Comparison of ENCODE assay signal across 11 cellular contexts in the genomic region with DNA sequence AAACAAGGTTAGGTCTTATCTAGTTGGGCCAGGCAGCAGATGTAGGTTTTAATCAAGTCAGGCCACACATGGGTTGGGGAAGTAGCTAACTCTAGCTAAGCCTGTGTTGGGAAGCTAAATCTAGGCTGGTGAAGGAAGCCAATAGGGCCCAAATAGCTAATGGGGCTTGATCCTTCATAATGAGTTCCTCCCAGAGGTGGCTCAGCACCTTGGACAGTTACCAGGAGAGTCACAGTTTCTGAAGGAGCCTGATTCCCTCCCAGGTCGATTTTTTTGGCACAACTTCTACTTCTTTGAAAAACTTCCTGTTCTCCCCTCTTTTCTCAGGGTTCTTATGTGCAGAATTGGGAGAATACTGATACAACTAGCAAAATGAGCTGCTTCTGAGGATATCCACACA.
DNase-seq lines count a peak whose midpoint lies in the region; ATAC-seq and TF ChIP-seq lines count a peak whose summit lies in the region.
"Had no signal": no experiment of that assay in that cellular context is flagged by ENCODE, and none has a peak within 500 bp of the region (broad histone marks: within the 10 kb centered on the region; RNA-seq: fewer than 3 reads in every experiment).

No MANE protein-coding gene starts in this region.

- no peaks in the 10 kb centered on the region for H3K4me1 Mint-ChIP-seq in CD4-positive, alpha-beta T cell (ENCODE audit: low read depth)

- CTCF ChIA-PET in CD4-positive, alpha-beta T cell (lab: Charles Lee), result no interaction called here

- H3K9me3 ChIP-seq in HAP-1 (no peaks in the 10 kb centered on the region), SJCRH30 (replicated peaks) (no peaks in the 10 kb centered on the region)
- no peaks in the 10 kb centered on the region for H3K9me3 ChIP-seq in CD4-positive, alpha-beta T cell (ENCODE audit: control insufficient read depth, low read length)
- H3K9me3 ChIP-seq: pancreas had no signal

- H3K4me1 ChIP-seq in HAP-1, result peaks cover 1% of the 10 kb centered on the region
- H3K4me1 ChIP-seq in SJCRH30, result no peaks in the 10 kb centered on the region
- H3K4me1 ChIP-seq in foreskin keratinocyte, result no peaks in the 10 kb centered on the region
- H3K4me1 ChIP-seq: pancreas had no signal

- peak; percentile 13 for DNase-seq in Caki2 (ENCODE audit: low read depth)
- DNase-seq in HAP-1 (ENCODE audit: low spot score in 2 of 2), result peak; percentile 19 to 76
- DNase-seq in SJCRH30, result peak; percentile 50 to 73
- DNase-seq in foreskin keratinocyte, result no peak
- DNase-seq in inferior parietal cortex (ENCODE audit: extremely low spot score), result no peak
- DNase-seq in CD4-positive, alpha-beta T cell, result no peak
- DNase-seq in activated naive CD4-positive, alpha-beta T cell treated with Interleukin-2 at 50 U/mL for 16 hours, result no peak
- DNase-seq: NCI-H1694, pancreas had no signal

- H3K4me3 ChIP-seq in HAP-1, result no peak overlapping the region
- no peak overlapping the region for H3K4me3 ChIP-seq in SJCRH30
- H3K4me3 ChIP-seq: pancreas had no signal

- H3K27me3 Mint-ChIP-seq in CD4-positive, alpha-beta T cell, result no peaks in the 10 kb centered on the region

- intact Hi-C loops in CD4-positive, alpha-beta T cell (cut with DNase I, micrococcal nuclease), result no loop called here

- POLR2A ChIA-PET in CD4-positive, alpha-beta T cell (lab: Charles Lee), result no interaction called here

- H3K27me3 ChIP-seq in HAP-1 (ENCODE audit: low read depth) (no peaks in the 10 kb centered on the region), SJCRH30 (no peaks in the 10 kb centered on the region), foreskin keratinocyte (no peaks in the 10 kb centered on the region)
- H3K27me3 ChIP-seq in CD4-positive, alpha-beta T cell (ENCODE audit: control insufficient read depth, insufficient read depth, low read length), result no peaks in the 10 kb centered on the region
- H3K27me3 ChIP-seq: pancreas had no signal

- in situ Hi-C loops in Caki2 (cut with HindIII; ENCODE audit: low pct_unique_long_range_greater_than_20kb, low sequenced_read_pairs) (no loop called here), HAP-1 (cut with MboI; ENCODE audit: low sequenced_read_pairs) (no loop called here)

- ATAC-seq in foreskin keratinocyte, result peak; percentile 34
- no peak for ATAC-seq in HG02973 (IDR thresholded peaks at IDR 0.05; ENCODE audit: unreplicated experiment)
- ATAC-seq in CD4-positive, alpha-beta T cell (ENCODE audit: poor library complexity), result no peak
- ATAC-seq: pancreas, Right ventricle myocardium inferior had no signal

- H3K36me3 ChIP-seq in HAP-1 (replicated peaks) (no peaks in the 10 kb centered on the region), SJCRH30 (no peaks in the 10 kb centered on the region)
- H3K36me3 ChIP-seq: pancreas had no signal

- no peaks in the 10 kb centered on the region for H3K9me3 Mint-ChIP-seq in CD4-positive, alpha-beta T cell

- H3K27ac ChIP-seq in SJCRH30 (no peak overlapping the region), foreskin keratinocyte (no peak overlapping the region)
- H3K27ac ChIP-seq in CD4-positive, alpha-beta T cell (ENCODE audit: low read depth, low read length), result no peak overlapping the region
- H3K27ac ChIP-seq: pancreas had no signal

- H3K27ac Mint-ChIP-seq in CD4-positive, alpha-beta T cell, result no peak overlapping the region

- H3K36me3 Mint-ChIP-seq in CD4-positive, alpha-beta T cell (ENCODE audit: low read depth), result no peaks in the 10 kb centered on the region

- TF ChIP-seq CTCF in foreskin keratinocyte (conservative IDR thresholded peaks at IDR 0.05), result no peak
- TF ChIP-seq CTCF in CD4-positive, alpha-beta T cell (IDR thresholded peaks at IDR 0.05), result no peak

- no peak overlapping the region for H3K4me3 Mint-ChIP-seq in CD4-positive, alpha-beta T cell

Comparison
In these comparisons a context has a peak if more than half of its experiments do, and no peak if none do; other contexts are left out.
1. DNase-seq: peak in Caki2 (single experiment), HAP-1 (2 of 2) and SJCRH30 (2 of 2); none in foreskin keratinocyte (0 of 2), inferior parietal cortex (single experiment), CD4-positive, alpha-beta T cell (0 of 10) and activated naive CD4-positive, alpha-beta T cell treated with Interleukin-2 at 50 U/mL for 16 hours (single experiment).